In the genomic region with DNA sequence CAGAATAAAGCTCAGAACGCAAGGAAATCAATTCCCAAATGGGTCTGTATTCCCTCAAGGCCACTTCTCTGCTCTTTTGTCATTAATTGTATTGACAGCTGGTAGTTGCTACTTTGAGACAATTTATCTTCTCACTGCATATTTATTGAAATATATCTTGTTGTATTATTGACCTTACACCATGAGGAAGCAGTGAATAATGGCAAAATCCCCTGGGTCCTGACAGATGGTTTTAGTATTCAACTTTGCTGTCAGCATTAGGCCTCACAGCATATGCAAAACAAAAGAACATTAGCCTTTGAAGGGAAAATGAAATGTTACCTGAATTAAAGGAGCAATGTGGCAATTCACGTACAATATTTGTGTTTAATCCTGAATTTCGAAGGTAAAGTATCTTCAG, we compare ENCODE assay signal across 19 cellular contexts.
"Had no signal": no experiment of that assay in that cellular context is flagged by ENCODE, and none has a peak within 500 bp of the region (broad histone marks: within the 10 kb centered on the region; RNA-seq: fewer than 3 reads in every experiment).

No MANE protein-coding gene starts in this region.

- H3K27me3 Mint-ChIP-seq: activated CD8-positive, alpha-beta T cell treated with anti-CD3 and anti-CD28 coated beads for 36 hours; activated naive CD8-positive, alpha-beta T cell treated with anti-CD3 and anti-CD28 coated beads for 36 hours; naive thymus-derived CD4-positive, alpha-beta T cell; stimulated activated memory B cell treated with anti-CD40 and anti-IgM and Interleukin-4, amounts not matched to agents 10 μg/mL and 1 μg/mL and 100 μg/mL, for 72 hours had no signal

- FAIRE-seq: keratinocyte had no signal

- H3K36me3 ChIP-seq: colonic mucosa, esophagus muscularis mucosa, left lung, neutrophil, thyroid gland had no signal

- H3K4me1 Mint-ChIP-seq: activated naive CD8-positive, alpha-beta T cell treated with anti-CD3 and anti-CD28 coated beads for 36 hours; naive thymus-derived CD4-positive, alpha-beta T cell; stimulated activated memory B cell treated with anti-CD40 and anti-IgM and Interleukin-4, amounts not matched to agents 10 μg/mL and 1 μg/mL and 100 μg/mL, for 72 hours had no signal

- ATAC-seq: activated CD8-positive, alpha-beta T cell treated with anti-CD3 and anti-CD28 coated beads for 36 hours; activated T-cell treated with anti-CD3 and anti-CD28 coated beads, Interleukin-2, amount 50 U/mL, for 72 hours; body of pancreas; left lung; naive thymus-derived CD4-positive, alpha-beta T cell; stimulated activated memory B cell treated with anti-CD40 and anti-IgM and Interleukin-4, amounts not matched to agents 10 μg/mL and 1 μg/mL and 100 μg/mL, for 72 hours had no signal

- H3K9me3 Mint-ChIP-seq: activated CD8-positive, alpha-beta T cell treated with anti-CD3 and anti-CD28 coated beads for 36 hours; activated T-cell treated with anti-CD3 and anti-CD28 coated beads, Interleukin-2, amount 50 U/mL, for 72 hours had no signal

- DNase-seq: activated CD4-positive, alpha-beta T cell treated with anti-CD3 and anti-CD28 coated beads for 4 hours; activated CD8-positive, alpha-beta T cell treated with anti-CD3 and anti-CD28 coated beads for 36 hours; activated gamma-delta T cell; activated naive CD8-positive, alpha-beta T cell treated with anti-CD3 and anti-CD28 coated beads for 36 hours; activated T-cell treated with anti-CD3 and anti-CD28 coated beads, Interleukin-2, amount 50 U/mL, for 72 hours; amygdala; body of pancreas; central memory CD4-positive, alpha-beta T cell; colonic mucosa; hippocampal formation; left lung; mammary epithelial cell; naive thymus-derived CD4-positive, alpha-beta T cell; stimulated activated CD4-positive, alpha-beta T cell treated with anti-CD3 and anti-CD28 coated beads, Interleukin-2, amount 100 ng/mL, for 48 hours; thyroid gland had no signal

- H3K27me3 ChIP-seq: body of pancreas, colonic mucosa, esophagus muscularis mucosa, left lung, neutrophil, thyroid gland had no signal

- H3K27ac ChIP-seq: body of pancreas, colonic mucosa, esophagus muscularis mucosa, left lung, neutrophil, thyroid gland had no signal

- H3K27ac Mint-ChIP-seq: activated CD8-positive, alpha-beta T cell treated with anti-CD3 and anti-CD28 coated beads for 36 hours; activated naive CD8-positive, alpha-beta T cell treated with anti-CD3 and anti-CD28 coated beads for 36 hours; activated T-cell treated with anti-CD3 and anti-CD28 coated beads, Interleukin-2, amount 50 U/mL, for 72 hours; naive thymus-derived CD4-positive, alpha-beta T cell; stimulated activated memory B cell treated with anti-CD40 and anti-IgM and Interleukin-4, amounts not matched to agents 10 μg/mL and 1 μg/mL and 100 μg/mL, for 72 hours had no signal

- H3K36me3 Mint-ChIP-seq: activated naive CD8-positive, alpha-beta T cell treated with anti-CD3 and anti-CD28 coated beads for 36 hours; naive thymus-derived CD4-positive, alpha-beta T cell; stimulated activated memory B cell treated with anti-CD40 and anti-IgM and Interleukin-4, amounts not matched to agents 10 μg/mL and 1 μg/mL and 100 μg/mL, for 72 hours had no signal

- H3K4me1 ChIP-seq: body of pancreas, colonic mucosa, left lung, thyroid gland had no signal

- H3K4me3 Mint-ChIP-seq: activated CD8-positive, alpha-beta T cell treated with anti-CD3 and anti-CD28 coated beads for 36 hours; activated naive CD8-positive, alpha-beta T cell treated with anti-CD3 and anti-CD28 coated beads for 36 hours; activated T-cell treated with anti-CD3 and anti-CD28 coated beads, Interleukin-2, amount 50 U/mL, for 72 hours; naive thymus-derived CD4-positive, alpha-beta T cell; stimulated activated memory B cell treated with anti-CD40 and anti-IgM and Interleukin-4, amounts not matched to agents 10 μg/mL and 1 μg/mL and 100 μg/mL, for 72 hours had no signal

- H3K9me3 ChIP-seq: body of pancreas, colonic mucosa, esophagus muscularis mucosa, left lung, neutrophil, thyroid gland had no signal

- H3K4me3 ChIP-seq: body of pancreas, colonic mucosa, esophagus muscularis mucosa, left lung, thyroid gland had no signal
